Comparison of ENCODE assay signal across 32 cellular contexts in the genomic region with DNA sequence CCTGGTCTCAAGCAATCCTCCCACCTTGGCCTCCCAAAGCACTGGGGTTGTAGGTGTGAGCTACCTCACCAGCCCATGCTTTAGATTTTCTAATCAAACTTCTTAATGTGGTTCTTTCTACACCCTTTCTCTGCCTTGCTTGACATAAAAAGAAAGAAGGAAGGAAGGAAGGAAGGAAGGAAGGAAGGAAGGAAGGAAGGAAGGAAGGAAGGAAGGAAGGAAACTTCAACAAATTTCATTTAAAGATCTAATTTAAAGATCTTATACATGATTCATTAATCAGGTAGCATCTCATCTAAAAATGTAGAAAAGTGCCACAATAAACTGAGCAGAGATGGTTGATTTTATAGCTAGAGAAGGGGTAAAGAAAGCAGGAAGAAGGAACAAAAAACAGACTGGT.
DNase-seq lines count a peak whose midpoint lies in the region; ATAC-seq and TF ChIP-seq lines count a peak whose summit lies in the region.
"Had no signal": no experiment of that assay in that cellular context is flagged by ENCODE, and none has a peak within 500 bp of the region (broad histone marks: within the 10 kb centered on the region; RNA-seq: fewer than 3 reads in every experiment).

No MANE protein-coding gene starts in this region.

- H3K4me3 ChIP-seq in A673 (ENCODE audit: low read depth, low read length, poor library complexity, severe bottlenecking) (no peak overlapping the region), BLaER1 (no peak overlapping the region), HEK293 (ENCODE audit: low read depth, low read length) (no peak overlapping the region), SK-N-MC (no peak overlapping the region), tibial artery (no peak overlapping the region)
- H3K4me3 ChIP-seq: A549; BLaER1 treated with 17β-estradiol and CSF1 and Interleukin-3, amounts not matched to agents 10 nM and 100 nM had no signal

- intact Hi-C loops in A673 (cut with micrococcal nuclease; ENCODE audit: unreplicated experiment): loop anchor here (1.0 to 5.0 kb wide), 4 partner anchors 111 to 406 kb away; no protein-coding TSS in a partner anchor
- intact Hi-C loops in tibial artery (cut with DNase I; ENCODE audit: low total_unique reads): no loop called here

- H3K9ac ChIP-seq in BLaER1: no peak overlapping the region
- no peak overlapping the region for H3K9ac ChIP-seq in SK-N-MC (ENCODE audit: insufficient read length)
- H3K9ac ChIP-seq: BLaER1 treated with 17β-estradiol and CSF1 and Interleukin-3, amounts not matched to agents 10 nM and 100 nM had no signal

- POLR2A ChIA-PET in A673 (lab: Charles Lee; ENCODE audit: low non-redundant PET): interaction anchor here (0.7 to 1.2 kb wide), 3 partner anchors 151 to 405 kb away, joined by 3 to 9 read pairs (median 6); no protein-coding TSS in a partner anchor
- POLR2A ChIA-PET in HEK293 (lab: Yijun Ruan, JAX): no interaction called here

- no peaks in the 10 kb centered on the region for H4K20me1 ChIP-seq in BLaER1
- H4K20me1 ChIP-seq: BLaER1 treated with 17β-estradiol and CSF1 and Interleukin-3, amounts not matched to agents 10 nM and 100 nM had no signal

- BruUV-seq in A673 (replicated peaks; lab: Mats Ljungman, UMichigan): no TSS peak

- H3K9me3 ChIP-seq in A673 (ENCODE audit: low read depth, low read length, poor library complexity, severe bottlenecking): no peaks in the 10 kb centered on the region
- no peaks in the 10 kb centered on the region for H3K9me3 ChIP-seq in BLaER1
- no peaks in the 10 kb centered on the region for H3K9me3 ChIP-seq in HEK293 (ENCODE audit: control insufficient read depth, insufficient read depth, low read depth, low read length)
- H3K9me3 ChIP-seq in SK-N-MC (ENCODE audit: low read depth, low read length): no peaks in the 10 kb centered on the region
- H3K9me3 ChIP-seq in tibial artery: no peaks in the 10 kb centered on the region
- H3K9me3 ChIP-seq: A549, BE2C, Caco-2 had no signal

- no peak for ATAC-seq in HG03097 (IDR thresholded peaks at IDR 0.05; ENCODE audit: low FRiP score, unreplicated experiment)
- ATAC-seq: A549; CD8-positive, alpha-beta T cell had no signal

- H3K36me3 ChIP-seq in A673 (ENCODE audit: insufficient read depth, low read length, poor library complexity, severe bottlenecking): peaks cover 7% of the 10 kb centered on the region
- H3K36me3 ChIP-seq in BLaER1: 0 out of 2 replicates have a peak, but pooled peaks cover 13% of the 10 kb centered on the region
- no peaks in the 10 kb centered on the region for H3K36me3 ChIP-seq in HEK293 (ENCODE audit: control insufficient read depth in 2 of 2, insufficient read depth in 1 of 2, low read length in 2 of 2)
- no peaks in the 10 kb centered on the region for H3K36me3 ChIP-seq in SK-N-MC (ENCODE audit: insufficient read depth, low read length)
- no peaks in the 10 kb centered on the region for H3K36me3 ChIP-seq in tibial artery
- H3K36me3 ChIP-seq: BE2C; BLaER1 treated with 17β-estradiol and CSF1 and Interleukin-3, amounts not matched to agents 10 nM and 100 nM had no signal

- peaks cover 60% of the 10 kb centered on the region for H3K4me1 ChIP-seq in A673 (ENCODE audit: insufficient read depth, low read length, poor library complexity, severe bottlenecking)
- peaks cover 9% of the 10 kb centered on the region; the same call in 1 of the 2 replicates for H3K4me1 ChIP-seq in BLaER1
- H3K4me1 ChIP-seq in HEK293 (ENCODE audit: control insufficient read depth, insufficient read depth, low read length): no peaks in the 10 kb centered on the region
- H3K4me1 ChIP-seq in tibial artery: no peaks in the 10 kb centered on the region
- H3K4me1 ChIP-seq: A549, BE2C, Caco-2 had no signal

- DNase-seq in A673 (ENCODE audit: low spot score): peak; percentile 81
- peak; percentile 58 for DNase-seq in SK-N-MC (ENCODE audit: low read depth, low spot score)
- DNase-seq in SK-N-DZ (ENCODE audit: low spot score): no peak
- no peak for DNase-seq in tibial artery
- no peak for DNase-seq in T-helper 1 cell
- DNase-seq: 8988T; ACHN; AML-193; BE2C; C1 segment of cervical spinal cord; Caco-2; Calu3; CD4-positive, alpha-beta memory T cell; CD4-positive, alpha-beta T cell; CD4-positive, CD25-positive, alpha-beta regulatory T cell; CD8-positive, alpha-beta memory T cell; CD8-positive, alpha-beta T cell; COR-L47; DMS 273 treated with DMSO at 0.1 percent for 48 hours; DMS153; DMS53; DMS79; DMS79 treated with DMSO at 0.1 percent for 48 hours; DND-41; EL had no signal

- H3K27ac ChIP-seq in A673 (ENCODE audit: low read depth, low read length, poor library complexity, severe bottlenecking): peak overlapping the region; percentile 86
- H3K27ac ChIP-seq in BLaER1: no peak overlapping the region
- H3K27ac ChIP-seq in HEK293 (ENCODE audit: extremely low read depth, low read depth, low read length): no peak overlapping the region
- peak overlapping the region; percentile 69; the same call in 1 of the 2 replicates for H3K27ac ChIP-seq in SK-N-MC
- H3K27ac ChIP-seq in tibial artery: no peak overlapping the region
- H3K27ac ChIP-seq: 22Rv1; A549; BLaER1 treated with 17β-estradiol and CSF1 and Interleukin-3, amounts not matched to agents 10 nM and 100 nM; C4-2B had no signal

- CTCF ChIA-PET in A673 (lab: Charles Lee) (interaction anchor here (0.7 to 1.0 kb wide), 3 partner anchors 151 to 421 kb away, joined by 3 to 6 read pairs (median 3); no protein-coding TSS in a partner anchor), HEK293 (lab: Yijun Ruan, JAX) (no interaction called here)

- H3K27me3 ChIP-seq in A673 (replicated peaks; ENCODE audit: insufficient read depth, low read depth, low read length, poor library complexity) (no peaks in the 10 kb centered on the region), BLaER1 (no peaks in the 10 kb centered on the region), tibial artery (no peaks in the 10 kb centered on the region)
- H3K27me3 ChIP-seq: BE2C; BLaER1 treated with 17β-estradiol and CSF1 and Interleukin-3, amounts not matched to agents 10 nM and 100 nM had no signal

- peak overlapping the region; percentile 23; the same call in 1 of the 2 replicates for H3K4me2 ChIP-seq in BLaER1
- H3K4me2 ChIP-seq: A549 had no signal

- no peak for TF ChIP-seq CTCF in A673 (conservative IDR thresholded peaks at IDR 0.05; ENCODE audit: low read depth, low read length)
- TF ChIP-seq CTCF in HEK293 (tag by site-specific recombination; IDR thresholded peaks at IDR 0.05): no peak
- TF ChIP-seq CTCF in tibial artery (IDR thresholded peaks at IDR 0.05): no peak

TF ChIP-seq in HEK293, 187 proteins besides CTCF, POLR2A, EP300 and RAD21:
- TF ChIP-seq ZNF664 (tag by site-specific recombination; IDR thresholded peaks at IDR 0.05) (0 out of 2 replicates have a peak, but pooled peaks have one; percentile 16), SP7 (tag by site-specific recombination; IDR thresholded peaks at IDR 0.05) (no peak), ZNF366 (tag by site-specific recombination; conservative IDR thresholded peaks at IDR 0.05) (peak; percentile 58), ZNF660 (tag by site-specific recombination; IDR thresholded peaks at IDR 0.05) (no peak), MEIS1 (CRISPR knock-in tag; IDR thresholded peaks at IDR 0.05; ENCODE audit: borderline replicate concordance) (no peak)
TF ChIP-seq in HEK293: peak in this region for 2.

Comparison
In these comparisons a context has a peak if more than half of its experiments do, and no peak if none do; other contexts are left out.
1. DNase-seq: peak in A673 (single experiment) and SK-N-MC (single experiment); none in SK-N-DZ (single experiment), tibial artery (0 of 2) and T-helper 1 cell (0 of 5).
2. H3K27ac ChIP-seq: peak in A673 (single experiment) and SK-N-MC (single experiment); none in BLaER1 (single experiment), HEK293 (single experiment) and tibial artery (0 of 2).